10 cellular contexts compared by ENCODE assay signal in the genomic region with DNA sequence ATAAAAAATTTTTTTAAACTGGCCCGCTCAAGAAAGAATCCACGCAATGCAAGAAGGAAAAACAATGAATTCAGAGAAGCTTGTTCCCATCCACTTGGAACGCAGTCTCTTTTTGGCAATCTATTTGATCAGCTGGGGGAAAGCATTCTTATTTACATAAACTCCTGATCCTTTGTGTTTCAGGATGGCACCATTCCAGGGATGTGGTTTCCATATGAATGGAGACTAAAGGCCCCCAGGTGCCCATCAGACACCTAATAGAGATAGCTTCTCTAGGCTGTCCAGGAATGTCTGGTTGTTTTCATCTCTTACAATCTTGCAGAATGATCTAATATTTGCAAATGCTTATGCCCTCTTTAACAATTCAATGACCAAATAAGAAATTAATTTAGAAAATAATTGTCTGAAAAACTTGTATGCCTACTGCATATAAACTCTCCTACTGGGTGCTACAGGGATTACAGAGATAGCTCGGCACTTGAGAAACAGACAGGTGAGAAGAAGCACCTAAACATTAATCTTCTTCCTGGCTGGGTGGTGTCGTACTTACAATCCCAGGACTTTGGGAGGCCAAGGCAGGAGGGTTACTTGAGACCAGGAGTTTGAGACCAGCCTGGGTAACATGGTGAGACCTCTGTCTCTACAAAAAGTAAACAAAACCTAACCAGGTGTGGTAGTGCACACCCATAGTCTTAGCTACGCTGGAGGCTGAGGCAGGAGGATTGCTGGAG. TPM values are rescaled to one million over a fixed set of nuclear protein-coding genes. Genes with fewer than 3 reads are reported as not detected.
DNase-seq lines count a peak whose midpoint lies in the region; ATAC-seq and TF ChIP-seq lines count a peak whose summit lies in the region.
"Had no signal": no experiment of that assay in that cellular context is flagged by ENCODE, and none has a peak within 500 bp of the region (broad histone marks: within the 10 kb centered on the region; RNA-seq: fewer than 3 reads in every experiment).

No MANE protein-coding gene starts in this region.

- no peak overlapping the region for H2AFZ ChIP-seq in PC-9

- no peaks in the 10 kb centered on the region for H3K9me3 ChIP-seq in PC-9 (ENCODE audit: insufficient read depth, low read depth)

- H3K36me3 ChIP-seq in PC-9 (ENCODE audit: low read depth): no peaks in the 10 kb centered on the region

- no TSS peak for BruUV-seq in PC-9 (replicated peaks; lab: Mats Ljungman, UMichigan)

- peak; percentile 37 for DNase-seq in Daoy (ENCODE audit: low read depth)
- peak; percentile 70 for DNase-seq in NCI-H1105 (lab: John Stamatoyannopoulos, UW)
- peak; percentile 9 to 75 for DNase-seq in PC-9
- DNase-seq in iPS DF 19.7 (ENCODE audit: low read depth, low spot score): peak; percentile 86
- no peak for DNase-seq in CD1c-positive myeloid dendritic cell (ENCODE audit: extremely low spot score)
- no peak for DNase-seq in activated T-cell treated with anti-CD3 and anti-CD28 coated beads, Interleukin-2, amount 50 U/mL, for 48 hours
- DNase-seq in NCI-H2107 (lab: John Stamatoyannopoulos, UW): no peak
- DNase-seq: amniotic stem cell, OCI-M1 had no signal

- H3K79me2 ChIP-seq in PC-9 (ENCODE audit: low read depth): no peaks in the 10 kb centered on the region

- no peaks in the 10 kb centered on the region for H4K20me1 ChIP-seq in PC-9 (ENCODE audit: insufficient read depth)

- H3K4me3 ChIP-seq in PC-9: no peak overlapping the region

- H3F3A ChIP-seq in PC-9 (ENCODE audit: insufficient read depth, low read depth): no peaks in the 10 kb centered on the region

- no peak for TF ChIP-seq CTCF in PC-9 (conservative IDR thresholded peaks at IDR 0.05)

- H3K4me2 ChIP-seq in PC-9: no peak overlapping the region

- intact Hi-C loops in PC-9 (cut with micrococcal nuclease; ENCODE audit: unreplicated experiment): no loop called here

- ATAC-seq in GM21423 (IDR thresholded peaks at IDR 0.05; ENCODE audit: unreplicated experiment): no peak

- peaks cover 8% of the 10 kb centered on the region for H3K4me1 ChIP-seq in PC-9 (replicated peaks; ENCODE audit: insufficient read depth)

- POLR2A ChIA-PET in PC-9 (lab: Charles Lee; ENCODE audit: unreplicated experiment): no interaction called here

- H3K9me2 ChIP-seq in PC-9 (ENCODE audit: insufficient read depth): 0 out of 2 replicates have a peak, but pooled peaks cover 3% of the 10 kb centered on the region

- no peak overlapping the region for H3K27ac ChIP-seq in PC-9

- no peaks in the 10 kb centered on the region for H3K27me3 ChIP-seq in PC-9 (ENCODE audit: insufficient read depth, low read depth)

- CTCF ChIA-PET in PC-9 (lab: Charles Lee): no interaction called here

RNA-seq across cellular contexts. Expression of a gene that starts 3.0 kb away (rescaled TPM):
- 0.54 and 1.1 TPM in 2 replicates for total RNA-seq in Daoy (2014; rRNA removed; shearing (Covaris generic))
- 0.10 and 0.48 TPM in 2 replicates for total RNA-seq in PC-9 (2021)

Comparison
In these comparisons a context has a peak if more than half of its experiments do, and no peak if none do; other contexts are left out.
1. DNase-seq: peak in Daoy (single experiment), NCI-H1105 (single experiment), PC-9 (2 of 2) and iPS DF 19.7 (single experiment); none in CD1c-positive myeloid dendritic cell (single experiment), activated T-cell treated with anti-CD3 and anti-CD28 coated beads, Interleukin-2, amount 50 U/mL, for 48 hours (0 of 2) and NCI-H2107 (single experiment).